1 cellular context compared by ENCODE assay signal in the genomic region with DNA sequence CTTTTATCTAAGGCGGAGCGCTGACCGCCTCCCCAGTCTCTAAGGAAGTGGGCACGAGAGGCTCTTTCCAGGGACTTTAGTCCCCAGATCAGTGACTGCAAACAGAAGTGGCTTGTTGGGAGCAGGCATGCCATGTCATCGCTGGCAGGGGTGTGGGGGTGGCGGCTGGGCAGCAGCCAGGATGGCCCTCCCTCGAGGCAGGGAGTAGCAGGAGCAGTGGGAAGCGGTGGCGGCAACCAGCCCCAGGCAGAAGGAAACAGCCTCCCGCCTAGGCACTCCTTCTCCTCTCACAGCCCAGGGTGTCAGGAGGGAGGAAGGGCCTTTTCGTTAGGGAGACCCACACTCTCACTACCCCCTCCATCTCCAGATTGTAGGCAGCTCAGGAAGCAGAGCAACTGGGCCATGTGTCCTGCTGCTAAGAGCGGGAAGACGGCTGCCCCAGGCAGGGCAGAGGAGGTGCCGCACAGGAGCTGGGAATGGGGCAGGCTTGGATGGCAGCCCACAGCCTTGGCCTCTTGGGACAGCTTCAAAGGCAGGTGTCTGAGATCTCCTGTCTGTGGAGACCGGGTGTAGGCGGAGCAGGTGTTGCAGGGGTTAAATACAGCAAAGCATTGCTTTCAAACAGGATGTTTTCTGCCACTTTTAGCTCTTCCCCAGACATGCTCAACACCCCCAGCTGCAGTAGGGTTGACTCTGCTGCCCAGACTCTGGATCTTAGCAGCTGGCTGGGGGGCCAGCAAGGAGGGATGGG.
TF ChIP-seq lines count a peak whose summit lies in the region.

No MANE protein-coding gene starts in this region.

TF ChIP-seq in HEK293, 187 proteins besides CTCF, POLR2A, EP300 and RAD21 (continued from another document):
- TF ChIP-seq, protein P1, sequence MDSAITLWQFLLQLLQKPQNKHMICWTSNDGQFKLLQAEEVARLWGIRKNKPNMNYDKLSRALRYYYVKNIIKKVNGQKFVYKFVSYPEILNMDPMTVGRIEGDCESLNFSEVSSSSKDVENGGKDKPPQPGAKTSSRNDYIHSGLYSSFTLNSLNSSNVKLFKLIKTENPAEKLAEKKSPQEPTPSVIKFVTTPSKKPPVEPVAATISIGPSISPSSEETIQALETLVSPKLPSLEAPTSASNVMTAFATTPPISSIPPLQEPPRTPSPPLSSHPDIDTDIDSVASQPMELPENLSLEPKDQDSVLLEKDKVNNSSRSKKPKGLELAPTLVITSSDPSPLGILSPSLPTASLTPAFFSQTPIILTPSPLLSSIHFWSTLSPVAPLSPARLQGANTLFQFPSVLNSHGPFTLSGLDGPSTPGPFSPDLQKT (IDR thresholded peaks at IDR 0.05; ENCODE audit: borderline replicate concordance, low read depth, low read length) = no peak
- TF ChIP-seq ZNF24 (tag by site-specific recombination; IDR thresholded peaks at IDR 0.05) = no peak
- TF ChIP-seq ZNF341 (tag by site-specific recombination; IDR thresholded peaks at IDR 0.05; ENCODE audit: low read depth) = peak; percentile 44
- no peak for TF ChIP-seq KLF16 (tag by site-specific recombination; IDR thresholded peaks at IDR 0.05)
- no peak for TF ChIP-seq ZNF19 (tag by site-specific recombination; IDR thresholded peaks at IDR 0.05; ENCODE audit: low read depth)
- no peak for TF ChIP-seq ZNF747 (tag by site-specific recombination; IDR thresholded peaks at IDR 0.05)
- no peak for TF ChIP-seq KLF8 (tag by site-specific recombination; IDR thresholded peaks at IDR 0.05)
- TF ChIP-seq ZNF777 (tag by site-specific recombination; IDR thresholded peaks at IDR 0.05; ENCODE audit: borderline replicate concordance) = no peak
- no peak for TF ChIP-seq ZNF654 (tag by site-specific recombination; IDR thresholded peaks at IDR 0.05; ENCODE audit: low read depth)
